Comparison of ENCODE assay signal across 15 cellular contexts in genomic region chr12:116159593-116159992, GRCh38.
DNase-seq lines count a peak whose midpoint lies in the region; ATAC-seq, FAIRE-seq and TF ChIP-seq lines count a peak whose summit lies in the region.
"Had no signal": no experiment of that assay in that cellular context is flagged by ENCODE, and none has a peak within 500 bp of the region (broad histone marks: within the 10 kb centered on the region; RNA-seq: fewer than 3 reads in every experiment).

No MANE protein-coding gene starts in this region.

- H3K4me3 ChIP-seq in SK-N-MC: no peak overlapping the region
- H3K4me3 ChIP-seq in hepatocyte: no peak overlapping the region
- H3K4me3 ChIP-seq in ovary: no peak overlapping the region
- H3K4me3 ChIP-seq in MG63: no peak overlapping the region
- H3K4me3 ChIP-seq in transverse colon: no peak overlapping the region
- H3K4me3 ChIP-seq: SJCRH30 had no signal

- peaks cover 98% of the 10 kb centered on the region for H4K20me1 ChIP-seq in hepatocyte (ENCODE audit: insufficient read depth, poor library complexity, severe bottlenecking)

- ATAC-seq in stimulated activated naive CD8-positive, alpha-beta T cell treated with anti-CD3 and anti-CD28 coated beads, Interleukin-15, Interleukin-2, amounts not matched to agents 100 U/mL and 50 U/mL, for 24 hours: no peak

- H3K36me3 ChIP-seq in SK-N-MC (ENCODE audit: insufficient read depth, low read length) (no peaks in the 10 kb centered on the region), hepatocyte (replicated peaks; ENCODE audit: insufficient read depth, low read depth) (no peaks in the 10 kb centered on the region), ovary (no peaks in the 10 kb centered on the region), MG63 (no peaks in the 10 kb centered on the region), transverse colon (no peaks in the 10 kb centered on the region)
- H3K36me3 ChIP-seq: SJCRH30 had no signal

- H2AFZ ChIP-seq in hepatocyte: no peak overlapping the region

- H3K79me2 ChIP-seq in hepatocyte: peaks cover 100% of the 10 kb centered on the region

- H3K9me3 ChIP-seq in SK-N-MC (ENCODE audit: low read depth, low read length): no peaks in the 10 kb centered on the region
- H3K9me3 ChIP-seq in hepatocyte (ENCODE audit: low read depth): no peaks in the 10 kb centered on the region
- H3K9me3 ChIP-seq in ovary: no peaks in the 10 kb centered on the region
- no peaks in the 10 kb centered on the region for H3K9me3 ChIP-seq in MG63
- no peaks in the 10 kb centered on the region for H3K9me3 ChIP-seq in transverse colon
- H3K9me3 ChIP-seq: SJCRH30 had no signal

- in situ Hi-C loops in transverse colon (cut with MboI; ENCODE audit: low pct_ligation_motif_present in 1 of 4, low pct_unique_long_range_greater_than_20kb in 1 of 4, low sequenced_read_pairs in 3 of 4): no loop called here

- H3K4me1 ChIP-seq in hepatocyte (ENCODE audit: insufficient read depth): peaks cover 42% of the 10 kb centered on the region
- H3K4me1 ChIP-seq in ovary (ENCODE audit: insufficient read depth): peaks cover 5% of the 10 kb centered on the region
- peaks cover 12 to 53% (median 15%) of the 10 kb centered on the region in 4 donors for H3K4me1 ChIP-seq in transverse colon

- TF ChIP-seq CTCF in hepatocyte (IDR thresholded peaks at IDR 0.05; ENCODE audit: poor library complexity) (no peak), ovary (IDR thresholded peaks at IDR 0.05) (no peak), transverse colon (IDR thresholded peaks at IDR 0.05) (no peak)

- peak overlapping the region; percentile 18 for H3K4me2 ChIP-seq in hepatocyte

- intact Hi-C loops in ovary (cut with DNase I): no loop called here
- intact Hi-C loops in transverse colon (cut with DNase I; ENCODE audit: low total_unique reads): no loop called here

- H3K9ac ChIP-seq in SK-N-MC (ENCODE audit: insufficient read length): no peak overlapping the region

- TF ChIP-seq EP300 in ovary (IDR thresholded peaks at IDR 0.05) (no peak), transverse colon (IDR thresholded peaks at IDR 0.05; ENCODE audit: low read depth) (no peak)

- TF ChIP-seq POLR2A in ovary (IDR thresholded peaks at IDR 0.05) (no peak), transverse colon (IDR thresholded peaks at IDR 0.05) (no peak)

- peak; percentile 57 for FAIRE-seq in G401.6 (lab: Jason Lieb, UNC)
- FAIRE-seq: GM18507 had no signal

- H3K27me3 ChIP-seq in hepatocyte (no peaks in the 10 kb centered on the region), ovary (no peaks in the 10 kb centered on the region), MG63 (no peaks in the 10 kb centered on the region), transverse colon (no peaks in the 10 kb centered on the region)
- H3K27me3 ChIP-seq: SJCRH30 had no signal

- H3K9me2 ChIP-seq in hepatocyte (replicated peaks; ENCODE audit: insufficient read depth): no peaks in the 10 kb centered on the region

- DNase-seq in SK-N-MC (ENCODE audit: low read depth, low spot score) (no peak), hepatocyte (ENCODE audit: low spot score) (no peak), ovary (no peak), MG63 (no peak), transverse colon (no peak)
- DNase-seq in stimulated activated naive CD8-positive, alpha-beta T cell treated with anti-CD3 and anti-CD28 coated beads, Interleukin-15, Interleukin-2, amounts not matched to agents 100 U/mL and 50 U/mL, for 24 hours: no peak
- DNase-seq: AML-193, GDM1, GOT3, Kasumi-1, NCI-H1417 treated with DMSO at 0.1 percent for 48 hours, NCI-H187 treated with DMSO at 0.1 percent for 48 hours had no signal

- H3K27ac ChIP-seq in SK-N-MC (peak overlapping the region; percentile 64; the same call in 1 of the 2 replicates), hepatocyte (no peak overlapping the region), ovary (no peak overlapping the region), transverse colon (no peak overlapping the region)
- H3K27ac ChIP-seq: SJCRH30 had no signal
